ENCODE assay signal across 8 cellular contexts in genomic region chr12:2004113-2004929, GRCh38. TPM values are rescaled to one million over a fixed set of nuclear protein-coding genes. Genes with fewer than 3 reads are reported as not detected.
DNase-seq lines count a peak whose midpoint lies in the region; ATAC-seq and TF ChIP-seq lines count a peak whose summit lies in the region.

DCP1B (minus strand) TSS chr12:2004457; CDS start chr12:2004431, 26 bp downstream.

- 3% methylated on average over 34 of the region's 55 CpGs for WGBS in prostate gland
- WGBS in urinary bladder = 3% methylated on average over 55 of the region's 55 CpGs

- H3K9me3 ChIP-seq in prostate gland = no peaks in the 10 kb centered on the region

- H3K27me3 ChIP-seq in prostate gland (replicated peaks; ENCODE audit: insufficient read depth) = no peaks in the 10 kb centered on the region

- peak within 1 kb of the TSS; percentile 71 to 92 for H3K4me3 ChIP-seq in prostate gland
- peak within 1 kb of the TSS; percentile 80 for H3K4me3 ChIP-seq in urinary bladder (ENCODE audit: low read depth, low read length)

- H3K4me1 ChIP-seq in prostate gland (replicated peaks) (no peaks in the 10 kb centered on the region), urinary bladder (ENCODE audit: insufficient read depth) (peaks cover 4% of the 10 kb centered on the region)

- intact Hi-C loops in left ventricle myocardium superior (cut with micrococcal nuclease) (no loop called here), prostate gland (cut with DNase I) (loop anchor here (2.0 to 5.0 kb wide), 2 partner anchors 37 to 48 kb away; partner anchors contain the start of gene CACNA1C)

- H3K27ac ChIP-seq in angular gyrus (ENCODE audit: low read depth, low read length) = peak within 1 kb of the TSS; percentile 93
- H3K27ac ChIP-seq in prostate gland = peak within 1 kb of the TSS; percentile 89 to 92
- peak within 1 kb of the TSS; percentile 91 for H3K27ac ChIP-seq in urinary bladder (ENCODE audit: low read depth)

- ATAC-seq in HG02884 (IDR thresholded peaks at IDR 0.05; ENCODE audit: unreplicated experiment) = peak; percentile 98
- ATAC-seq in left ventricle myocardium superior = peak; percentile 97

- in situ Hi-C loops in GM13977 (cut with MboI; ENCODE audit: low pct_unique_long_range_greater_than_20kb, low sequenced_read_pairs, unreplicated experiment) = no loop called here

- DNase-seq in GM13977 (ENCODE audit: low spot score) = peak; percentile 89
- peak; percentile 96 for DNase-seq in NCI-H1694 treated with DMSO at 0.1 percent for 48 hours (lab: John Stamatoyannopoulos, UW)
- DNase-seq in T-helper 2 cell = peak; percentile 78 to 99 (median 91)
- peak; percentile 97 for DNase-seq in left ventricle myocardium superior
- peak; percentile 94 for DNase-seq in prostate gland (ENCODE audit: low spot score)

- TF ChIP-seq POLR2A in prostate gland (IDR thresholded peaks at IDR 0.05) = peak; percentile 63

- H3K36me3 ChIP-seq in prostate gland = no peaks in the 10 kb centered on the region
- H3K36me3 ChIP-seq in urinary bladder (ENCODE audit: insufficient read depth) = no peaks in the 10 kb centered on the region

- TF ChIP-seq CTCF in GM13977 (IDR thresholded peaks at IDR 0.05; ENCODE audit: extremely low read depth, insufficient read depth, missing control alignments) (no peak), prostate gland (IDR thresholded peaks at IDR 0.05) (peak in 1 of 4 experiments; percentile 40)

RNA-seq across cellular contexts. Expression of gene DCP1B, which starts in this region (rescaled TPM):
- total RNA-seq in left ventricle myocardium superior (1.7 TPM), prostate gland (10 to 100 TPM; 20.1 to 31.9 TPM), urinary bladder (16.7 TPM)
- 24.4 TPM for polyA plus RNA-seq in urinary bladder

Comparison
In these comparisons a context has a peak if more than half of its experiments do, and no peak if none do; other contexts are left out.
1. Peak in every context shown above with its lines: DNase-seq, ATAC-seq, H3K4me3 ChIP-seq and H3K27ac ChIP-seq.